11 cellular contexts compared by ENCODE assay signal in the genomic region with DNA sequence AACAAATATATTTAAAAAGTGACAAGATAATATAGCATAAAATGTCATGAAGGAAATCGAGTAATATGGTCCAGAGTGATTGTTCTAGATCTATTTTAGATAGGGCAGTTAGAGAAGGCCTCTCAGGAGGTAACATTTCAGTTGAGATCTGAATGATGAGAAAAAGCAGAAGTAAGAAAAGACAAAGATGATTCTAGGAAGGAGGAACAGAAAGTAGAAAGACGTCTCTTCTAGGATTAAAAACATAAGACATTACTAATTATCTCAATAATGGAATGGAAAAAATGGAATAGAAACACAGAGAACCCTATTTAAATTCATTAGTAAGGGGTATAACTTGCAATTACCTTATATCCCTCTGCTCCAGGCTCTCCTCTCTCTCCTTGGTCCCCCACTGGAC.
DNase-seq lines count a peak whose midpoint lies in the region; ATAC-seq and TF ChIP-seq lines count a peak whose summit lies in the region.
"Had no signal": no experiment of that assay in that cellular context is flagged by ENCODE, and none has a peak within 500 bp of the region (broad histone marks: within the 10 kb centered on the region; RNA-seq: fewer than 3 reads in every experiment).

No MANE protein-coding gene starts in this region.

- H3K27me3 Mint-ChIP-seq in nephron progenitor cell (ENCODE audit: low read depth, poor library complexity) = peaks cover 3% of the 10 kb centered on the region

- ATAC-seq in GM19463 (IDR thresholded peaks at IDR 0.05; ENCODE audit: unreplicated experiment) (peak; percentile 85), HG02970 (IDR thresholded peaks at IDR 0.05; ENCODE audit: low FRiP score, unreplicated experiment) (peak; percentile 81), HG03571 (IDR thresholded peaks at IDR 0.05; ENCODE audit: unreplicated experiment) (no peak)

- in situ Hi-C loops in GM13976 (cut with MboI; ENCODE audit: low sequenced_read_pairs, unreplicated experiment) = no loop called here

- no peak for TF ChIP-seq POLR2A in NB4 (IDR thresholded peaks at IDR 0.05; ENCODE audit: extremely low read depth, insufficient read length)

- no peak overlapping the region for H3K4me3 Mint-ChIP-seq in nephron progenitor cell

- H3K27ac Mint-ChIP-seq in nephron progenitor cell = no peak overlapping the region

- no peaks in the 10 kb centered on the region for H3K36me3 Mint-ChIP-seq in nephron progenitor cell (ENCODE audit: low read depth)

- DNase-seq in GM13976 (ENCODE audit: low spot score) (peak; percentile 29), NB4 (ENCODE audit: low read depth) (peak; percentile 1), NCI-H69 (lab: John Stamatoyannopoulos, UW) (no peak), NCI-H2029 treated with DMSO at 0.1 percent for 48 hours (lab: John Stamatoyannopoulos, UW) (no peak), nephron progenitor cell (no peak)
- DNase-seq: AML-193; effector CD4-positive, alpha-beta T cell; thyroid gland had no signal

- H3K4me1 Mint-ChIP-seq in nephron progenitor cell = no peaks in the 10 kb centered on the region

- TF ChIP-seq CTCF in GM13976 (IDR thresholded peaks at IDR 0.05; ENCODE audit: borderline replicate concordance, control extremely low read depth, extremely low read depth, insufficient read depth, missing control alignments) (no peak), NB4 (IDR thresholded peaks at IDR 0.05; ENCODE audit: low read depth, low read length) (no peak), nephron progenitor cell (IDR thresholded peaks at IDR 0.05) (no peak)

- H3K4me3 ChIP-seq in NB4 (ENCODE audit: low read depth, low read length) = no peak overlapping the region
- H3K4me3 ChIP-seq: thyroid gland had no signal

- H3K9me3 Mint-ChIP-seq in nephron progenitor cell = no peaks in the 10 kb centered on the region

Comparison
In these comparisons a context has a peak if more than half of its experiments do, and no peak if none do; other contexts are left out.
1. DNase-seq: peak in GM13976 (single experiment) and NB4 (single experiment); none in NCI-H69 (single experiment), NCI-H2029 treated with DMSO at 0.1 percent for 48 hours (single experiment) and nephron progenitor cell (single experiment).